In genomic region chr9:96448546-96449170, GRCh38 we compare ENCODE assay signal across 1 cellular context.
TF ChIP-seq lines count a peak whose summit lies in the region.

No MANE protein-coding gene starts in this region.

TF ChIP-seq in HepG2, 621 proteins besides CTCF, POLR2A, EP300 and RAD21:
- TF ChIP-seq FOXO1 (CRISPR knock-in tag; IDR thresholded peaks at IDR 0.05) (no peak), KLF11 (CRISPR knock-in tag; IDR thresholded peaks at IDR 0.05) (no peak), ZNF33B (CRISPR knock-in tag; IDR thresholded peaks at IDR 0.05) (no peak), NCOA2 (CRISPR knock-in tag; IDR thresholded peaks at IDR 0.05) (no peak), SOX13 (IDR thresholded peaks at IDR 0.05) (no peak), SOX13 (CRISPR knock-in tag; conservative IDR thresholded peaks at IDR 0.05 in 1 of 2, IDR thresholded peaks at IDR 0.05 in 1 of 2) (no peak), RBM39 (IDR thresholded peaks at IDR 0.05; ENCODE audit: low read depth, low read length, poor library complexity, severe bottlenecking) (no peak), SIX1 (CRISPR knock-in tag; IDR thresholded peaks at IDR 0.05; ENCODE audit: borderline replicate concordance) (no peak), ZBTB10 (CRISPR knock-in tag; IDR thresholded peaks at IDR 0.05; ENCODE audit: borderline replicate concordance) (no peak), KLF12 (CRISPR knock-in tag; IDR thresholded peaks at IDR 0.05; ENCODE audit: borderline replicate concordance) (no peak), KLF9 (CRISPR knock-in tag; IDR thresholded peaks at IDR 0.05; ENCODE audit: low read depth) (no peak), ZNF709 (CRISPR knock-in tag; IDR thresholded peaks at IDR 0.05) (no peak)
- TF ChIP-seq, protein P1, sequence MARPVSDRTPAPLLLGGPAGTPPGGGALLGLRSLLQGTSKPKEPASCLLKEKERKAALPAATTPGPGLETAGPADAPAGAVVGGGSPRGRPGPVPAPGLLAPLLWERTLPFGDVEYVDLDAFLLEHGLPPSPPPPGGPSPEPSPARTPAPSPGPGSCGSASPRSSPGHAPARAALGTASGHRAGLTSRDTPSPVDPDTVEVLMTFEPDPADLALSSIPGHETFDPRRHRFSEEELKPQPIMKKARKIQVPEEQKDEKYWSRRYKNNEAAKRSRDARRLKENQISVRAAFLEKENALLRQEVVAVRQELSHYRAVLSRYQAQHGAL (CRISPR knock-in tag; IDR thresholded peaks at IDR 0.05; ENCODE audit: not compliant biosample characterization), result no peak
